In genomic region chr6:105954148-105954547, GRCh38 we compare ENCODE assay signal across 1 cellular context.
TF ChIP-seq lines count a peak whose summit lies in the region.

No MANE protein-coding gene starts in this region.

TF ChIP-seq in SK-N-SH, 30 proteins besides CTCF, POLR2A, EP300 and RAD21 (continued from another document):
- TF ChIP-seq REST (IDR thresholded peaks at IDR 0.05; ENCODE audit: low read depth, low read length) (no peak), RXRA (IDR thresholded peaks at IDR 0.05; ENCODE audit: borderline replicate concordance, low read depth) (no peak), POLR2AphosphoS5 (IDR thresholded peaks at IDR 0.05; ENCODE audit: low read depth, low read length) (no peak), YY1 (IDR thresholded peaks at IDR 0.05; ENCODE audit: low read depth) (no peak), FOXJ3 (CRISPR knock-in tag; IDR thresholded peaks at IDR 0.05) (no peak), NFIC (IDR thresholded peaks at IDR 0.05; ENCODE audit: borderline replicate concordance) (no peak), GABPA (IDR thresholded peaks at IDR 0.05; ENCODE audit: low read depth) (no peak), USF2 (IDR thresholded peaks at IDR 0.05; ENCODE audit: borderline replicate concordance, low read depth, low read length) (no peak)
